10 cellular contexts compared by ENCODE assay signal in genomic region chr1:247906504-247907047, GRCh38. TPM values are rescaled to one million over a fixed set of nuclear protein-coding genes. Genes with fewer than 3 reads are reported as not detected.
DNase-seq lines count a peak whose midpoint lies in the region; ATAC-seq lines count a peak whose summit lies in the region.
"Had no signal": no experiment of that assay in that cellular context is flagged by ENCODE, and none has a peak within 500 bp of the region (broad histone marks: within the 10 kb centered on the region; RNA-seq: fewer than 3 reads in every experiment).

No MANE protein-coding gene starts in this region.

- no peak overlapping the region for H3K4ac ChIP-seq in mesendoderm (ENCODE audit: low read depth, low read length)

- no peak overlapping the region for H4K8ac ChIP-seq in mesendoderm (ENCODE audit: low read depth, low read length)

- no peak overlapping the region for H3K4me2 ChIP-seq in mesendoderm (ENCODE audit: low read length)

- no peak overlapping the region for H4K5ac ChIP-seq in mesendoderm (ENCODE audit: low read length)

- H3K27me3 ChIP-seq in mesendoderm (ENCODE audit: insufficient read depth, low read length, poor library complexity), result no peaks in the 10 kb centered on the region

- no peak overlapping the region for H2BK5ac ChIP-seq in mesendoderm (ENCODE audit: low read length)

- no CpG with 5 or more reads among the region's 7 CpGs for WGBS in mesendoderm (ENCODE audit: extremely low coverage, insufficient coverage, low lambda C conversion rate)

- no peak overlapping the region for H2BK15ac ChIP-seq in mesendoderm (replicated peaks; ENCODE audit: low read depth)

- DNase-seq in Caki2 (ENCODE audit: low read depth), result peak; percentile 8
- DNase-seq in LHCN-M2 (ENCODE audit: low read depth), result peak; percentile 64
- peak; percentile 64 for DNase-seq in mesendoderm
- no peak for DNase-seq in C1 segment of cervical spinal cord (lab: John Stamatoyannopoulos, UW)
- no peak for DNase-seq in NCI-H2196 (lab: John Stamatoyannopoulos, UW; ENCODE audit: unreplicated experiment)

- H3K36me3 Mint-ChIP-seq in activated naive CD8-positive, alpha-beta T cell, result no peaks in the 10 kb centered on the region

- no peak overlapping the region for H2BK120ac ChIP-seq in mesendoderm (ENCODE audit: low read depth, low read length)

- H3K4me3 Mint-ChIP-seq in activated naive CD8-positive, alpha-beta T cell, result peak overlapping the region; percentile 82

- no peaks in the 10 kb centered on the region for H3K79me1 ChIP-seq in mesendoderm (ENCODE audit: low read length)

- H3K79me2 ChIP-seq in mesendoderm (ENCODE audit: control insufficient read depth, insufficient read depth, low read length), result no peaks in the 10 kb centered on the region

- H3K4me1 Mint-ChIP-seq in activated naive CD8-positive, alpha-beta T cell (ENCODE audit: low read depth), result peaks cover 15% of the 10 kb centered on the region

- H3K18ac ChIP-seq in mesendoderm (ENCODE audit: low read length), result no peak overlapping the region

- no peak for ATAC-seq in HG03442 (IDR thresholded peaks at IDR 0.05; ENCODE audit: unreplicated experiment)
- ATAC-seq in GM18873 (IDR thresholded peaks at IDR 0.05; ENCODE audit: low FRiP score, unreplicated experiment), result no peak

- H2AK5ac ChIP-seq in mesendoderm (ENCODE audit: low read length), result no peak overlapping the region

- in situ Hi-C loops in Caki2 (cut with HindIII; ENCODE audit: low pct_unique_long_range_greater_than_20kb, low sequenced_read_pairs), result no loop called here

- no peak overlapping the region for H3K4me3 ChIP-seq in mesendoderm (ENCODE audit: low read length)

- H3K27me3 Mint-ChIP-seq in activated naive CD8-positive, alpha-beta T cell, result no peaks in the 10 kb centered on the region

- H3K9ac ChIP-seq in mesendoderm (ENCODE audit: low read length), result no peak overlapping the region

- peaks cover 8% of the 10 kb centered on the region for H3K9me3 Mint-ChIP-seq in activated naive CD8-positive, alpha-beta T cell (ENCODE audit: low read depth)

- no peaks in the 10 kb centered on the region for H3K4me1 ChIP-seq in mesendoderm (ENCODE audit: control insufficient read depth, low read depth, low read length)

- H3K56ac ChIP-seq in mesendoderm (ENCODE audit: low read length), result no peak overlapping the region

- H3K36me3 ChIP-seq in mesendoderm (ENCODE audit: control insufficient read depth, insufficient read depth, low read length), result no peaks in the 10 kb centered on the region

- no peak overlapping the region for H3K27ac ChIP-seq in mesendoderm (ENCODE audit: low read depth, low read length)

- peak overlapping the region; percentile 87 for H3K27ac Mint-ChIP-seq in activated naive CD8-positive, alpha-beta T cell

- no peak overlapping the region for H3K23ac ChIP-seq in mesendoderm (ENCODE audit: low read length)

RNA-seq across cellular contexts. Expression of gene OR2W3, which starts 11.2 kb away (rescaled TPM):
- not detected in 2 replicates for total RNA-seq in Caki2 (2014; rRNA removed; shearing (Covaris generic); ENCODE audit: low replicate concordance)
- total RNA-seq in LHCN-M2 (2014; rRNA removed), result not detected in 2 replicates
- polyA plus RNA-seq in LHCN-M2 (2012), result not detected
- polyA plus RNA-seq in mesendoderm (2013, experiment 1 of 2), result 0.41 TPM
- polyA plus RNA-seq in mesendoderm (2013, experiment 2 of 2), result 0.62 TPM
- total RNA-seq: dermis microvascular lymphatic vessel endothelial cell had no signal

RNA-seq across cellular contexts. Expression of gene OR2T8, which starts 13.5 kb away (rescaled TPM):
- not detected in 2 replicates for total RNA-seq in Caki2 (2014; rRNA removed; shearing (Covaris generic); ENCODE audit: low replicate concordance)
- not detected in 2 replicates for total RNA-seq in LHCN-M2 (2014; rRNA removed)
- polyA plus RNA-seq in LHCN-M2 (2012), result not detected
- not detected for polyA plus RNA-seq in mesendoderm (2013, experiment 1 of 2)
- polyA plus RNA-seq in mesendoderm (2013, experiment 2 of 2), result not detected
- total RNA-seq: dermis microvascular lymphatic vessel endothelial cell, H1 had no signal
- polyA plus RNA-seq: H1 had no signal

RNA-seq across cellular contexts. Expression of gene OR2AJ1, which starts 18.1 kb away (rescaled TPM):
- total RNA-seq in Caki2 (2014; rRNA removed; shearing (Covaris generic); ENCODE audit: low replicate concordance), result not detected in 2 replicates
- total RNA-seq in LHCN-M2 (2014; rRNA removed), result not detected in 2 replicates
- polyA plus RNA-seq in LHCN-M2 (2012), result not detected
- polyA plus RNA-seq in mesendoderm (2013, experiment 1 of 2), result not detected
- not detected for polyA plus RNA-seq in mesendoderm (2013, experiment 2 of 2)
- total RNA-seq: dermis microvascular lymphatic vessel endothelial cell, H1 had no signal
- polyA plus RNA-seq: H1 had no signal

RNA-seq across cellular contexts. Expression of gene OR2L8, which starts 42.1 kb away (rescaled TPM):
- total RNA-seq in Caki2 (2014; rRNA removed; shearing (Covaris generic); ENCODE audit: low replicate concordance), result not detected in 2 replicates
- not detected in 2 replicates for total RNA-seq in LHCN-M2 (2014; rRNA removed)
- polyA plus RNA-seq in LHCN-M2 (2012), result not detected
- not detected for polyA plus RNA-seq in mesendoderm (2013, experiment 1 of 2)
- polyA plus RNA-seq in mesendoderm (2013, experiment 2 of 2), result not detected
- total RNA-seq: dermis microvascular lymphatic vessel endothelial cell, H1 had no signal
- polyA plus RNA-seq: H1 had no signal

RNA-seq across cellular contexts. Expression of gene TRIM58, which starts 49.6 kb away (rescaled TPM):
- total RNA-seq in Caki2 (2014; rRNA removed; shearing (Covaris generic); ENCODE audit: low replicate concordance), result not detected in 2 replicates
- total RNA-seq in LHCN-M2 (2014; rRNA removed), result not detected in 2 replicates
- not detected for polyA plus RNA-seq in LHCN-M2 (2012)
- polyA plus RNA-seq in mesendoderm (2013, experiment 1 of 2), result 1.7 TPM
- polyA plus RNA-seq in mesendoderm (2013, experiment 2 of 2), result 1.8 TPM
- polyA plus RNA-seq: H1 had no signal

Comparison
In these comparisons a context has a peak if more than half of its experiments do, and no peak if none do; other contexts are left out.
1. DNase-seq: peak in Caki2 (single experiment), LHCN-M2 (single experiment) and mesendoderm (single experiment); none in C1 segment of cervical spinal cord (0 of 14) and NCI-H2196 (single experiment).